19 cellular contexts compared by ENCODE assay signal in the genomic region with DNA sequence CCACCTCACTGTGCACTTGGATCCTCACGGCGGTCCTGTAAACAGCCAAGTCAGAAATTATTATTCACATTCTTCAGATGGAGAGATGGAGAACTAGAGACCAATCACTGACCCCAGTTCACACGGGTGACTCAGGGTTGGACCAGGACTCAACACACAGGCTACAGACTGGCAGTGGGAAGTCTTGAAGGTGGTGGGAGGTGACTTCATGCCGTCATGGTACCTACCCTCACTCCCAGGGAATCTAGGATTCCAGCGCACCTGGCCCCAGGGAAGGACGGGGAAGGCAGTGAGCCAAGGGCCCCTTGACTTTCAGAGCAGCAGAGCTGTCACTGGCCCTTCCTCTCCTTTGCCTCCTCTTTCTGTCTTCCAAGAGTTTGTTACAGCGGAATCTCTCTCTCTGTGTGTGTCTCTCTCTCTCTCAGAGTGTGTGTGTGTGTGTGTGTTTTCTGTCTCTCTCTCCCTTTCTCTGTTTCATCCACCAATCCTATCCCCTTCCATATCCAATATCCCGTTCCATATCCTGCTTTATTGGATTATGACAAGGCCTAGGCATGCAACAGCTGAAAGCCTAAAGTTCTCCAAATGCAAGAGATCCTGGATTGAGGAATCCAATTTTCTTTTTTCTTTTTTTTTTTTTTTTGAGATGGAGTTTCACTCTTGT. TPM values are rescaled to one million over a fixed set of nuclear protein-coding genes. Genes with fewer than 3 reads are reported as not detected.
DNase-seq lines count a peak whose midpoint lies in the region; ATAC-seq and TF ChIP-seq lines count a peak whose summit lies in the region.
"Had no signal": no experiment of that assay in that cellular context is flagged by ENCODE, and none has a peak within 500 bp of the region (broad histone marks: within the 10 kb centered on the region; RNA-seq: fewer than 3 reads in every experiment).

No MANE protein-coding gene starts in this region.

- H3K27me3 ChIP-seq in fibroblast of lung (ENCODE audit: control insufficient read depth, insufficient read depth, low read length) (no peaks in the 10 kb centered on the region), sigmoid colon (no peaks in the 10 kb centered on the region)

- no peak overlapping the region for H3K4me3 ChIP-seq in fibroblast of lung (replicated peaks in 1 of 4; ENCODE audit: control extremely low read depth in 1 of 4, insufficient read depth in 1 of 4, low read depth in 3 of 4, low read length in 4 of 4)
- no peak overlapping the region for H3K4me3 ChIP-seq in sigmoid colon
- H3K4me3 ChIP-seq: A549, GM23338, K562 had no signal

- no peak overlapping the region for H3K4me2 ChIP-seq in fibroblast of lung (ENCODE audit: extremely low read depth, insufficient read depth, low read length)
- H3K4me2 ChIP-seq: A549, GM23338 had no signal

- DNase-seq in EL (peak; percentile 26), M059J (ENCODE audit: low read depth) (peak; percentile 52), fibroblast of lung (ENCODE audit: low read depth in 2 of 2) (peak in 1 of 2 donors; percentile 35), sigmoid colon (no peak), GM10266 (ENCODE audit: extremely low spot score) (no peak), RWPE1 (ENCODE audit: low spot score) (no peak)
- DNase-seq: Calu3; CD4-positive, alpha-beta memory T cell; NCI-H1694 treated with DMSO at 0.1 percent for 48 hours; NCI-H510A; NCI-H774; SHP77 treated with DMSO at 0.1 percent for 48 hours had no signal

- peaks cover 3% of the 10 kb centered on the region for H3K79me2 ChIP-seq in fibroblast of lung (ENCODE audit: control insufficient read depth, insufficient read depth, low read length)

- H3K9me3 ChIP-seq in fibroblast of lung (ENCODE audit: control insufficient read depth, insufficient read depth, low read depth, low read length) (no peaks in the 10 kb centered on the region), sigmoid colon (no peaks in the 10 kb centered on the region)
- H3K9me3 ChIP-seq: A549 had no signal

- POLR2A ChIA-PET in RWPE1 (lab: Yijun Ruan, JAX; ENCODE audit: low non-redundant PET): interaction anchor here (0.6 kb wide), 1 partner anchor 12 kb away, joined by 4 read pairs; a partner anchor contains a TSS

- no peak overlapping the region for H3K9ac ChIP-seq in fibroblast of lung (ENCODE audit: insufficient read depth, low read length)

- peak overlapping the region; percentile 18 for H3K27ac ChIP-seq in fibroblast of lung (ENCODE audit: insufficient read depth, low read length)
- peak overlapping the region; percentile 7 to 94 (median 86) for H3K27ac ChIP-seq in sigmoid colon
- no peak overlapping the region for H3K27ac ChIP-seq in RWPE1

- intact Hi-C loops in sigmoid colon (cut with DNase I): loop anchor here (2.0 kb wide), 2 partner anchors 51 to 123 kb away; no protein-coding TSS in a partner anchor

- H3K36me3 ChIP-seq in fibroblast of lung (ENCODE audit: control insufficient read depth, insufficient read depth, low read length): no peaks in the 10 kb centered on the region
- no peaks in the 10 kb centered on the region for H3K36me3 ChIP-seq in sigmoid colon

- no peak for TF ChIP-seq EP300 in sigmoid colon (IDR thresholded peaks at IDR 0.05)

- TF ChIP-seq POLR2A in sigmoid colon (IDR thresholded peaks at IDR 0.05) (no peak), GM18505 (IDR thresholded peaks at IDR 0.05; ENCODE audit: borderline replicate concordance, extremely low read depth, insufficient read depth, insufficient read length) (no peak)

- TF ChIP-seq CTCF in fibroblast of lung (conservative IDR thresholded peaks at IDR 0.05 in 1 of 2, IDR thresholded peaks at IDR 0.05 in 1 of 2; ENCODE audit: low read depth in 1 of 2, low read length in 2 of 2) (no peak), sigmoid colon (IDR thresholded peaks at IDR 0.05) (no peak), GM10266 (IDR thresholded peaks at IDR 0.05; ENCODE audit: control insufficient read depth, insufficient read depth, low read depth, missing control alignments) (no peak), RWPE1 (conservative IDR thresholded peaks at IDR 0.05; ENCODE audit: low read depth) (no peak)

- H3K4me1 ChIP-seq in fibroblast of lung (ENCODE audit: control insufficient read depth, extremely low read depth, insufficient read depth, low read length) (peaks cover 33% of the 10 kb centered on the region), sigmoid colon (peaks cover 3 to 79% (median 64%) of the 10 kb centered on the region in 4 donors)

- no peaks in the 10 kb centered on the region for H4K20me1 ChIP-seq in fibroblast of lung (ENCODE audit: control insufficient read depth, extremely low read depth, insufficient read depth, low read length)

- CTCF ChIA-PET in RWPE1 (lab: Yijun Ruan, JAX): interaction anchor here (0.5 to 4.0 kb wide), 13 partner anchors 18 to 335 kb away, joined by 3 to 64 read pairs (median 5); a partner anchor contains a TSS

- WGBS in sigmoid colon, 2 donors: 89 to 92% methylated on average over 8 of the region's 8 CpGs

- H2AFZ ChIP-seq in fibroblast of lung (ENCODE audit: low read length): no peak overlapping the region
- H2AFZ ChIP-seq: GM23338 had no signal

- ATAC-seq in GM18505 (IDR thresholded peaks at IDR 0.05; ENCODE audit: unreplicated experiment) (no peak), GM19351 (IDR thresholded peaks at IDR 0.05; ENCODE audit: unreplicated experiment) (no peak)

RNA-seq across cellular contexts. Expression of a gene that starts 11.7 kb away (rescaled TPM):
- not detected in 2 replicates for total RNA-seq in M059J (2014; rRNA removed; shearing (Covaris generic))
- total RNA-seq in fibroblast of lung (not detected in 2 replicates), sigmoid colon (not detected)
- polyA plus RNA-seq in fibroblast of lung (not detected in 2 replicates), sigmoid colon (not detected)
- polyA plus RNA-seq in fibroblast of lung (2012): not detected in 2 replicates
- polyA minus RNA-seq in fibroblast of lung (ENCODE audit: low replicate concordance): not detected in 2 replicates
- total RNA-seq: Calu3; CD4-positive, alpha-beta memory T cell; K562; RPMI7951 had no signal
- polyA plus RNA-seq: A549; BJ; CD4-positive, alpha-beta memory T cell; K562 had no signal

RNA-seq across cellular contexts. Expression of a gene that starts 30.1 kb away (rescaled TPM):
- not detected in 2 replicates for total RNA-seq in M059J (2014; rRNA removed; shearing (Covaris generic))
- total RNA-seq in fibroblast of lung: 4.5 and 4.9 TPM in 2 replicates
- 2.8 and 13.9 TPM in 2 replicates for polyA plus RNA-seq in fibroblast of lung
- polyA plus RNA-seq in fibroblast of lung (2012): 5.7 and 39.6 TPM in 2 replicates
- 5.6 and 37.3 TPM in 2 replicates for polyA minus RNA-seq in fibroblast of lung (ENCODE audit: low replicate concordance)
- total RNA-seq in sigmoid colon: 100 to 1,000 TPM in 1 of 4 donors, 10 to 100 TPM in 3; 45.7 to 133 (median 77.9) TPM
- 10 to 100 TPM in 1 of 3 donors, 1 to 10 TPM in 1, under 1 TPM in 1; 0.92 to 15.1 (median 7.2) TPM for polyA plus RNA-seq in sigmoid colon
- total RNA-seq: Calu3; CD4-positive, alpha-beta memory T cell; RPMI7951 had no signal
- polyA plus RNA-seq: A549; CD4-positive, alpha-beta memory T cell; K562 had no signal

Comparison
In these comparisons a context has a peak if more than half of its experiments do, and no peak if none do; other contexts are left out.
1. DNase-seq: peak in EL (single experiment) and M059J (single experiment); none in sigmoid colon (single experiment), GM10266 (single experiment) and RWPE1 (single experiment).